14 cellular contexts compared by ENCODE assay signal in genomic region chr2:1590611-1591460, GRCh38.
DNase-seq lines count a peak whose midpoint lies in the region; ATAC-seq and TF ChIP-seq lines count a peak whose summit lies in the region.
"Had no signal": no experiment of that assay in that cellular context is flagged by ENCODE, and none has a peak within 500 bp of the region (broad histone marks: within the 10 kb centered on the region; RNA-seq: fewer than 3 reads in every experiment).

No MANE protein-coding gene starts in this region.

- TF ChIP-seq POLR2A in upper lobe of left lung (IDR thresholded peaks at IDR 0.05) (no peak), suprapubic skin (IDR thresholded peaks at IDR 0.05) (no peak)

- WGBS in upper lobe of left lung, 2 donors = 64 to 79% methylated on average over 10 to 17 of the region's 18 CpGs
- WGBS in suprapubic skin = 61% methylated on average over 18 of the region's 18 CpGs

- H3K9me3 ChIP-seq in upper lobe of left lung (no peaks in the 10 kb centered on the region), suprapubic skin (no peaks in the 10 kb centered on the region), HAP-1 (no peaks in the 10 kb centered on the region)
- H3K9me3 ChIP-seq: Caco-2, mucosa of descending colon, thoracic aorta had no signal

- TF ChIP-seq CTCF in upper lobe of left lung (IDR thresholded peaks at IDR 0.05) = no peak
- TF ChIP-seq CTCF in suprapubic skin (IDR thresholded peaks at IDR 0.05) = no peak

- TF ChIP-seq EP300 in upper lobe of left lung (IDR thresholded peaks at IDR 0.05) (peak in 3 of 4 donors; percentile 7 to 49 (median 21)), suprapubic skin (IDR thresholded peaks at IDR 0.05) (no peak)

- DNase-seq in NCI-H524 (lab: John Stamatoyannopoulos, UW) (peak; percentile 11 to 62), NCI-H524 treated with DMSO at 0.1 percent for 48 hours (lab: John Stamatoyannopoulos, UW) (no peak), astrocyte of the hippocampus (ENCODE audit: low read depth, low spot score) (peak; percentile 36), iPS-NIHi11 (ENCODE audit: low spot score) (peak; percentile 47), upper lobe of left lung (no peak), suprapubic skin (ENCODE audit: low spot score in 2 of 2) (no peak), HAP-1 (ENCODE audit: low spot score in 2 of 2) (no peak)
- DNase-seq in activated naive CD4-positive, alpha-beta T cell (lab: John Stamatoyannopoulos, UW) = no peak
- DNase-seq: activated naive CD8-positive, alpha-beta T cell treated with anti-CD3 and anti-CD28 coated beads, Interleukin-2, amount 10 ng/mL, durations not matched to agents 7 days and 5 days; Caco-2; HCEC 1CT; mucosa of descending colon had no signal

- H3K4me1 ChIP-seq in upper lobe of left lung = peaks cover 18 to 41% (median 25%) of the 10 kb centered on the region in 4 donors
- peaks cover 17% of the 10 kb centered on the region for H3K4me1 ChIP-seq in suprapubic skin
- no peaks in the 10 kb centered on the region for H3K4me1 ChIP-seq in HAP-1

- H3K27ac ChIP-seq in upper lobe of left lung = peak overlapping the region; percentile 12 to 62 (median 43)
- no peak overlapping the region for H3K27ac ChIP-seq in suprapubic skin
- H3K27ac ChIP-seq: dorsolateral prefrontal cortex, thoracic aorta had no signal

- H3K27me3 ChIP-seq in upper lobe of left lung (no peaks in the 10 kb centered on the region), suprapubic skin (peaks cover 21% of the 10 kb centered on the region), HAP-1 (ENCODE audit: low read depth) (no peaks in the 10 kb centered on the region)

- H3K36me3 ChIP-seq in upper lobe of left lung = no peaks in the 10 kb centered on the region
- no peaks in the 10 kb centered on the region for H3K36me3 ChIP-seq in suprapubic skin
- no peaks in the 10 kb centered on the region for H3K36me3 ChIP-seq in HAP-1 (replicated peaks)
- H3K36me3 ChIP-seq: thoracic aorta had no signal

- H3K4me3 ChIP-seq in upper lobe of left lung (no peak overlapping the region), suprapubic skin (no peak overlapping the region), HAP-1 (no peak overlapping the region)
- H3K4me3 ChIP-seq: mucosa of descending colon had no signal

- in situ Hi-C loops in HAP-1 (cut with MboI; ENCODE audit: low sequenced_read_pairs) = no loop called here

- no peak for ATAC-seq in upper lobe of left lung (ENCODE audit: low FRiP score in 2 of 2)

Comparison
In these comparisons a context has a peak if more than half of its experiments do, and no peak if none do; other contexts are left out.
1. DNase-seq: peak in NCI-H524 (2 of 2), astrocyte of the hippocampus (single experiment) and iPS-NIHi11 (single experiment); none in NCI-H524 treated with DMSO at 0.1 percent for 48 hours (single experiment), upper lobe of left lung (0 of 2), activated naive CD4-positive, alpha-beta T cell (0 of 4), suprapubic skin (0 of 2) and HAP-1 (0 of 2).